In the genomic region with DNA sequence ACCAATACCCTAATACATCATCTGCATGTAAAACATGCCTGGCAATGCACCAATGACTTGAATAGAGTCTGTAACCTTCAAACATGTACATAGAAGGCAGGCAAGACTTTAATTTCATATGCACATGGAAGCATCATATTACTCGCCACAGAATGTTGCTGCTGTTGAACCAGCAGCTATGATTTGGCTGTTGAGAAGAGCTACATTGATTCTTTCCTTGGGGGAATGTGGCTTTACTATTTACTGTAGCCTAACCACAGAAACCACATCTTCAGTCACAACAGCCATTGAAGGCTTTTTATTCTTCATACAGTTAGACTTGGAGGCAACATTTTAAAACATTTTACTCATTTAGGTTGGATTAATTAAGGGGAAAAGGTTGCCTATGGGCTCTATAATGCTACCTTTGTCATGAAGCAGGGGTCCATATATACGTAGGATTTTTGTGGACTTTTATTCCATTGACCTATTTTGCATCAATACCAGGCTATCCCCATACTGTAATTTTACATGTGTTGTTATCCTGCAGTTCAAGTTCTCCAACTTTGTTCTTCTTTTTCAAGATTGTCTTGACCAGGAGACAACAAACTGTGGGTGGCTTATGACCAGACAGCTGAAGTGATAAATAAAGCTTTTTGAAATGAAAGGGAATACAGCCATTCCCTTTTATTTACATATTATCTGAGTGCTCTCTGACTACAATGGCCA, we compare ENCODE assay signal across 20 cellular contexts.
DNase-seq lines count a peak whose midpoint lies in the region; ATAC-seq, FAIRE-seq and TF ChIP-seq lines count a peak whose summit lies in the region.
"Had no signal": no experiment of that assay in that cellular context is flagged by ENCODE, and none has a peak within 500 bp of the region (broad histone marks: within the 10 kb centered on the region; RNA-seq: fewer than 3 reads in every experiment).

No MANE protein-coding gene starts in this region.

- H2AFZ ChIP-seq in MM.1S (ENCODE audit: low read length) (no peak overlapping the region), mesenchymal stem cell (ENCODE audit: low read depth, low read length) (no peak overlapping the region)

- H3K79me1 ChIP-seq in mesenchymal stem cell (replicated peaks; ENCODE audit: low read length, poor library complexity, severe bottlenecking) = no peaks in the 10 kb centered on the region

- no peak overlapping the region for H2BK5ac ChIP-seq in mesenchymal stem cell (ENCODE audit: low read depth, low read length, poor library complexity, severe bottlenecking)

- H2BK120ac ChIP-seq in mesenchymal stem cell (ENCODE audit: low read depth, low read length) = no peak overlapping the region

- H3K27me3 ChIP-seq in MM.1S (replicated peaks; ENCODE audit: insufficient read depth, low read length) = no peaks in the 10 kb centered on the region
- no peaks in the 10 kb centered on the region for H3K27me3 ChIP-seq in mesenchymal stem cell (ENCODE audit: control insufficient read depth in 1 of 2, insufficient read depth in 1 of 2, low read length in 2 of 2)
- H3K27me3 ChIP-seq: esophagus muscularis mucosa, ovary, upper lobe of right lung had no signal

- H4K20me1 ChIP-seq in MM.1S (ENCODE audit: insufficient read depth, low read length) = no peaks in the 10 kb centered on the region

- no peaks in the 10 kb centered on the region for H3K9me2 ChIP-seq in MM.1S (replicated peaks; ENCODE audit: insufficient read depth, low read length)

- H3K4me2 ChIP-seq in MM.1S (ENCODE audit: low read depth, low read length) (no peak overlapping the region; the same call in 1 of the 2 replicates), mesenchymal stem cell (ENCODE audit: low read length, poor library complexity, severe bottlenecking) (no peak overlapping the region)

- DNase-seq in DMS79 treated with DMSO at 0.1 percent for 48 hours (lab: John Stamatoyannopoulos, UW) = peak; percentile 91
- DNase-seq in MM.1S = peak; percentile 60
- peak; percentile 23 for DNase-seq in RCC 7860 (ENCODE audit: low spot score)
- peak; percentile 31 for DNase-seq in mesenchymal stem cell
- DNase-seq in NCI-H2227 treated with DMSO at 0.1 percent for 48 hours (lab: John Stamatoyannopoulos, UW) = no peak
- no peak for DNase-seq in left colon
- DNase-seq: activated CD4-positive, alpha-beta T cell treated with anti-CD3 and anti-CD28 coated beads, Interleukin-2, amount 50 U/mL, for 4 hours; kidney glomerular epithelial cell; MV-4-11; NCI-H446 treated with DMSO at 0.1 percent for 48 hours; ovary; stimulated activated naive CD4-positive, alpha-beta T cell; upper lobe of right lung had no signal

- H3K36me3 ChIP-seq in MM.1S (replicated peaks; ENCODE audit: insufficient read depth, low read length) (no peaks in the 10 kb centered on the region), mesenchymal stem cell (ENCODE audit: control insufficient read depth in 1 of 2, insufficient read depth in 2 of 2, low read depth in 1 of 2, low read length in 2 of 2) (no peaks in the 10 kb centered on the region)
- H3K36me3 ChIP-seq: esophagus muscularis mucosa, ovary, upper lobe of right lung had no signal

- TF ChIP-seq CTCF in MM.1S (IDR thresholded peaks at IDR 0.05; ENCODE audit: low read length) = no peak

- H3K14ac ChIP-seq in mesenchymal stem cell (ENCODE audit: low read length in 2 of 2) = no peak overlapping the region

- FAIRE-seq in RCC 7860 (lab: Jason Lieb, UNC) = no peak
- FAIRE-seq: H1, HTR-8/SVneo, TTC549 had no signal

- H2AK5ac ChIP-seq in mesenchymal stem cell (ENCODE audit: low read length, severe bottlenecking) = no peak overlapping the region

- H3K4me1 ChIP-seq in MM.1S (ENCODE audit: low read length) (peaks cover 11% of the 10 kb centered on the region; the same call in 1 of the 2 replicates), mesenchymal stem cell (ENCODE audit: control insufficient read depth, insufficient read depth, low read depth, low read length) (no peaks in the 10 kb centered on the region)
- H3K4me1 ChIP-seq: esophagus muscularis mucosa, upper lobe of right lung had no signal

- ATAC-seq in left colon = no peak
- no peak for ATAC-seq in HG03439 (IDR thresholded peaks at IDR 0.05; ENCODE audit: unreplicated experiment)
- ATAC-seq: activated T-helper 17 cell treated with anti-CD3 and anti-CD28 coated beads, Interleukin-2, amount 50 U/mL, for 72 hours; upper lobe of right lung had no signal

- H3K27ac ChIP-seq in MM.1S (ENCODE audit: low read length) (no peak overlapping the region), mesenchymal stem cell (ENCODE audit: low read length, poor library complexity, severe bottlenecking) (no peak overlapping the region)
- H3K27ac ChIP-seq: esophagus muscularis mucosa, ovary, skin epidermis, upper lobe of right lung had no signal

- H3K9ac ChIP-seq in MM.1S (ENCODE audit: low read length) (no peak overlapping the region), mesenchymal stem cell (ENCODE audit: low read length) (no peak overlapping the region)

- H3K4me3 ChIP-seq in MM.1S (ENCODE audit: low read length) = no peak overlapping the region
- no peak overlapping the region for H3K4me3 ChIP-seq in mesenchymal stem cell (ENCODE audit: insufficient read depth in 1 of 2, low read depth in 1 of 2, low read length in 2 of 2)
- H3K4me3 ChIP-seq: esophagus muscularis mucosa, ovary, skin epidermis, upper lobe of right lung had no signal

- H3K18ac ChIP-seq in mesenchymal stem cell (ENCODE audit: low read depth in 1 of 2, low read length in 2 of 2) = no peak overlapping the region

- H3K9me3 ChIP-seq in MM.1S (replicated peaks; ENCODE audit: insufficient read depth, low read length) (no peaks in the 10 kb centered on the region), mesenchymal stem cell (ENCODE audit: control insufficient read depth, low read length) (no peaks in the 10 kb centered on the region)
- H3K9me3 ChIP-seq: esophagus muscularis mucosa, ovary, upper lobe of right lung had no signal

- intact Hi-C loops in left colon (cut with DNase I, micrococcal nuclease) = no loop called here

- 71% methylated on average over 1 of the region's 2 CpGs for WGBS in mesenchymal stem cell

- H2BK15ac ChIP-seq in mesenchymal stem cell (ENCODE audit: low read depth, poor library complexity, severe bottlenecking) = no peak overlapping the region

- H4K8ac ChIP-seq in mesenchymal stem cell (ENCODE audit: low read length) = no peak overlapping the region

- H2BK12ac ChIP-seq in mesenchymal stem cell (ENCODE audit: low read length in 2 of 2) = no peak overlapping the region

- no peak overlapping the region for H3K4ac ChIP-seq in mesenchymal stem cell (ENCODE audit: low read depth in 1 of 2, low read length in 2 of 2)

- H3F3A ChIP-seq in MM.1S (ENCODE audit: insufficient read depth, low read length) = no peaks in the 10 kb centered on the region

- no peak overlapping the region for H4K91ac ChIP-seq in mesenchymal stem cell (ENCODE audit: low read length)

- H3K23ac ChIP-seq in mesenchymal stem cell (ENCODE audit: low read length in 2 of 2) = no peak overlapping the region

- no peaks in the 10 kb centered on the region for H3K79me2 ChIP-seq in MM.1S (ENCODE audit: low read length)

Comparison
In these comparisons a context has a peak if more than half of its experiments do, and no peak if none do; other contexts are left out.
1. DNase-seq: peak in DMS79 treated with DMSO at 0.1 percent for 48 hours (single experiment), MM.1S (single experiment), RCC 7860 (single experiment) and mesenchymal stem cell (single experiment); none in NCI-H2227 treated with DMSO at 0.1 percent for 48 hours (single experiment) and left colon (0 of 2).